Comparison of ENCODE assay signal across 20 cellular contexts in the genomic region with DNA sequence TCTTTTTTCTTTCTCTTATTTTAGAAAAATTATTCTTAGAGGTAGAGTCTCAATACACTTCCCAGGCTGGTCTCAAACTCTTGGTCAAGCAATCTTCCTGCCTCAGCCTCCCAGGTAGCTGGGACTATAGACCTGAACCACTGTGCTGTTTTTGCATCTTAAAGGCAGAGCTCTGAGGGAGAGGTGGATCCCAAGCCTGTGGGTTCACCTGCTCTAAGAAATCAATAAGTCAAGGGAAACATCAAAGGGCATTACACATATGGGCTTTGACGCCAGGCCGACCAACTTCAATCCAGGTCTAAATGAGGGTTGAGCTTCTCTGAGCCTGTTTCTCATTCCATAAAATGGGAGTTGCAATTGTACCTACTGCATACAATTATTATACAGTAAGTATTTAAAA.
DNase-seq lines count a peak whose midpoint lies in the region; ATAC-seq and TF ChIP-seq lines count a peak whose summit lies in the region.
"Had no signal": no experiment of that assay in that cellular context is flagged by ENCODE, and none has a peak within 500 bp of the region (broad histone marks: within the 10 kb centered on the region; RNA-seq: fewer than 3 reads in every experiment).

No MANE protein-coding gene starts in this region.

- no peak overlapping the region for H2BK120ac ChIP-seq in mesendoderm (ENCODE audit: low read depth, low read length)

- CTCF ChIA-PET in CD8-positive, alpha-beta T cell (lab: Charles Lee), result no interaction called here
- CTCF ChIA-PET in T-cell (lab: Charles Lee), result interaction anchor here in 1 of 2 donors (0.7 kb wide), 1 partner anchor 1410 kb away, joined by 3 read pairs; no protein-coding TSS in a partner anchor

- no peak overlapping the region for H3K18ac ChIP-seq in mesendoderm (ENCODE audit: low read length)

- H3K9me3 ChIP-seq in BLaER1 treated with 17β-estradiol and CSF1 and Interleukin-3, amounts not matched to agents 10 nM and 100 nM (replicated peaks in 1 of 11), result no peaks in the 10 kb centered on the region
- H3K9me3 ChIP-seq in CD8-positive, alpha-beta T cell (ENCODE audit: low read length), result no peaks in the 10 kb centered on the region
- H3K9me3 ChIP-seq: esophagus muscularis mucosa, spleen, upper lobe of left lung had no signal

- H3K4me3 ChIP-seq in BLaER1 treated with 17β-estradiol and CSF1 and Interleukin-3, amounts not matched to agents 10 nM and 100 nM, result no peak overlapping the region
- H3K4me3 ChIP-seq in CD8-positive, alpha-beta T cell (ENCODE audit: low read depth, low read length), result no peak overlapping the region
- no peak overlapping the region for H3K4me3 ChIP-seq in mesendoderm (ENCODE audit: low read length)

- POLR2A ChIA-PET in CD8-positive, alpha-beta T cell (lab: Charles Lee), result interaction anchor here (1.3 kb wide), 1 partner anchor 295 kb away, joined by 3 read pairs; the partner anchor contains the start of gene RREB1
- POLR2A ChIA-PET in T-cell (lab: Charles Lee), result interaction anchor here in 1 of 2 donors (0.6 kb wide), 1 partner anchor 133 kb away, joined by 3 read pairs; no protein-coding TSS in a partner anchor

- H3K79me1 ChIP-seq in mesendoderm (ENCODE audit: low read length), result no peaks in the 10 kb centered on the region

- H3K36me3 Mint-ChIP-seq in CD8-positive, alpha-beta T cell, result no peaks in the 10 kb centered on the region
- H3K36me3 Mint-ChIP-seq in T-cell, result no peaks in the 10 kb centered on the region
- H3K36me3 Mint-ChIP-seq: activated CD4-positive, alpha-beta memory T cell treated with anti-CD3 and anti-CD28 coated beads for 36 hours had no signal

- no peak for DNase-seq in CD8-positive, alpha-beta T cell
- DNase-seq in T-cell (no peak), mesendoderm (no peak), cerebellar nuclear complex (lab: John Stamatoyannopoulos, UW) (no peak)
- DNase-seq: activated gamma-delta T cell treated with Interleukin-2 at 50 U/mL for 16 hours; activated T-cell treated with anti-CD3 and anti-CD28 coated beads for 4 hours; MM.1S; NCI-H1436; NCI-H69; SHP77; spleen; stimulated activated CD4-positive, alpha-beta T cell treated with anti-CD3 and anti-CD28 coated beads, Interleukin-4, amount 100 ng/mL, for 4 hours; stimulated activated naive CD8-positive, alpha-beta T cell treated with anti-CD3 and anti-CD28 coated beads, Interleukin-15, amount 100 ng/mL, for 72 hours; upper lobe of left lung had no signal

- H3K27ac ChIP-seq in BLaER1 treated with 17β-estradiol and CSF1 and Interleukin-3, amounts not matched to agents 10 nM and 100 nM, result peak overlapping the region in 5 of 11 experiments; percentile 41 to 64 (median 57); a peak in 6 of 22 replicates
- no peak overlapping the region for H3K27ac ChIP-seq in CD8-positive, alpha-beta T cell (ENCODE audit: low read depth, low read length)
- H3K27ac ChIP-seq in mesendoderm (ENCODE audit: low read depth, low read length), result no peak overlapping the region

- H4K8ac ChIP-seq in mesendoderm (ENCODE audit: low read depth, low read length), result no peak overlapping the region

- H3K36me3 ChIP-seq in BLaER1 treated with 17β-estradiol and CSF1 and Interleukin-3, amounts not matched to agents 10 nM and 100 nM, result no peaks in the 10 kb centered on the region
- H3K36me3 ChIP-seq in CD8-positive, alpha-beta T cell (ENCODE audit: insufficient read depth, low read length), result no peaks in the 10 kb centered on the region
- H3K36me3 ChIP-seq in mesendoderm (ENCODE audit: control insufficient read depth, insufficient read depth, low read length), result no peaks in the 10 kb centered on the region
- H3K36me3 ChIP-seq: esophagus muscularis mucosa, spleen, upper lobe of left lung had no signal

- H3K4ac ChIP-seq in mesendoderm (ENCODE audit: low read depth, low read length), result no peak overlapping the region

- no peak for TF ChIP-seq CTCF in CD8-positive, alpha-beta T cell (IDR thresholded peaks at IDR 0.05)

- H3K56ac ChIP-seq in mesendoderm (ENCODE audit: low read length), result no peak overlapping the region

- H2BK15ac ChIP-seq in mesendoderm (replicated peaks; ENCODE audit: low read depth), result peak overlapping the region; percentile 41

- H3K27me3 Mint-ChIP-seq in CD8-positive, alpha-beta T cell (ENCODE audit: low read depth), result no peaks in the 10 kb centered on the region
- peaks cover 5 to 7% of the 10 kb centered on the region in 2 donors for H3K27me3 Mint-ChIP-seq in T-cell

- H2AK5ac ChIP-seq in mesendoderm (ENCODE audit: low read length), result no peak overlapping the region

- peak overlapping the region; percentile 97 for H3K27ac Mint-ChIP-seq in CD8-positive, alpha-beta T cell
- no peak overlapping the region for H3K27ac Mint-ChIP-seq in T-cell
- H3K27ac Mint-ChIP-seq: activated CD4-positive, alpha-beta memory T cell treated with anti-CD3 and anti-CD28 coated beads for 36 hours had no signal

- no peaks in the 10 kb centered on the region for H3K27me3 ChIP-seq in BLaER1 treated with 17β-estradiol and CSF1 and Interleukin-3, amounts not matched to agents 10 nM and 100 nM
- no peaks in the 10 kb centered on the region for H3K27me3 ChIP-seq in CD8-positive, alpha-beta T cell (ENCODE audit: insufficient read depth, low read length)
- no peaks in the 10 kb centered on the region for H3K27me3 ChIP-seq in mesendoderm (ENCODE audit: insufficient read depth, low read length, poor library complexity)
- H3K27me3 ChIP-seq: spleen, upper lobe of left lung had no signal

- no peaks in the 10 kb centered on the region for H3K9me3 Mint-ChIP-seq in CD8-positive, alpha-beta T cell
- no peaks in the 10 kb centered on the region for H3K9me3 Mint-ChIP-seq in T-cell
- H3K9me3 Mint-ChIP-seq: activated CD4-positive, alpha-beta memory T cell treated with anti-CD3 and anti-CD28 coated beads for 36 hours; IgD-negative memory B cell; stimulated activated naive CD8-positive, alpha-beta T cell treated with anti-CD3 and anti-CD28 coated beads, Interleukin-15, amount 100 ng/mL, for 72 hours had no signal

- H3K4me2 ChIP-seq in BLaER1 treated with 17β-estradiol and CSF1 and Interleukin-3, amounts not matched to agents 10 nM and 100 nM, result peak overlapping the region; percentile 79 to 96 (median 86); a peak in 21 of 22 replicates
- H3K4me2 ChIP-seq in mesendoderm (ENCODE audit: low read length), result no peak overlapping the region

- intact Hi-C loops in CD8-positive, alpha-beta T cell (cut with DNase I, micrococcal nuclease), result no loop called here

- H2BK5ac ChIP-seq in mesendoderm (ENCODE audit: low read length), result no peak overlapping the region

- WGBS in mesendoderm (ENCODE audit: extremely low coverage, insufficient coverage, low lambda C conversion rate), result no CpG with 5 or more reads among the region's 2 CpGs

- no peak for ATAC-seq in CD8-positive, alpha-beta T cell
- no peak for ATAC-seq in T-cell (replicated peaks in 1 of 4)
- no peak for ATAC-seq in GM18867 (IDR thresholded peaks at IDR 0.05; ENCODE audit: unreplicated experiment)
- ATAC-seq in HG02588 (IDR thresholded peaks at IDR 0.05; ENCODE audit: unreplicated experiment), result no peak

- peak overlapping the region in 2 of 11 experiments; percentile 38 to 54; a peak in 3 of 22 replicates for H3K9ac ChIP-seq in BLaER1 treated with 17β-estradiol and CSF1 and Interleukin-3, amounts not matched to agents 10 nM and 100 nM
- no peak overlapping the region for H3K9ac ChIP-seq in mesendoderm (ENCODE audit: low read length)

- no peaks in the 10 kb centered on the region for H4K20me1 ChIP-seq in BLaER1 treated with 17β-estradiol and CSF1 and Interleukin-3, amounts not matched to agents 10 nM and 100 nM

- peaks cover 35 to 50% (median 43%) of the 10 kb centered on the region in 10 experiments for H3K4me1 ChIP-seq in BLaER1 treated with 17β-estradiol and CSF1 and Interleukin-3, amounts not matched to agents 10 nM and 100 nM
- peaks cover 14% of the 10 kb centered on the region for H3K4me1 ChIP-seq in CD8-positive, alpha-beta T cell (ENCODE audit: insufficient read depth, low read length)
- no peaks in the 10 kb centered on the region for H3K4me1 ChIP-seq in mesendoderm (ENCODE audit: control insufficient read depth, low read depth, low read length)

- no peak overlapping the region for H3K23ac ChIP-seq in mesendoderm (ENCODE audit: low read length)

- H3K4me3 Mint-ChIP-seq in CD8-positive, alpha-beta T cell, result peak overlapping the region; percentile 88
- H3K4me3 Mint-ChIP-seq in T-cell, result peak overlapping the region in 2 of 3 donors; percentile 86 to 90

- H3K4me1 Mint-ChIP-seq in CD8-positive, alpha-beta T cell (ENCODE audit: low read depth), result peaks cover 23% of the 10 kb centered on the region
- peaks cover 22 to 23% (median 22%) of the 10 kb centered on the region in 3 donors for H3K4me1 Mint-ChIP-seq in T-cell

- H3K79me2 ChIP-seq in mesendoderm (ENCODE audit: control insufficient read depth, insufficient read depth, low read length), result no peaks in the 10 kb centered on the region

- no peak overlapping the region for H4K5ac ChIP-seq in mesendoderm (ENCODE audit: low read length)
